In genomic region chr5:124478139-124478737, GRCh38 we compare ENCODE assay signal across 16 cellular contexts.
"Had no signal": no experiment of that assay in that cellular context is flagged by ENCODE, and none has a peak within 500 bp of the region (broad histone marks: within the 10 kb centered on the region; RNA-seq: fewer than 3 reads in every experiment).

No MANE protein-coding gene starts in this region.

- H3K27ac Mint-ChIP-seq: nephron; progenitor cell of endocrine pancreas; stimulated activated naive B cell treated with anti-CD40 and anti-IgM and Interleukin-4, amounts not matched to agents 10 μg/mL and 1 μg/mL and 100 μg/mL, for 72 hours; stimulated activated naive CD8-positive, alpha-beta T cell treated with anti-CD3 and anti-CD28 coated beads, Interleukin-15, amount 100 ng/mL, for 72 hours; type B pancreatic cell had no signal

- H3K4me1 Mint-ChIP-seq: naive B cell; stimulated activated naive B cell treated with anti-CD40 and anti-IgM and Interleukin-4, amounts not matched to agents 10 μg/mL and 1 μg/mL and 100 μg/mL, for 72 hours; stimulated activated naive CD8-positive, alpha-beta T cell treated with anti-CD3 and anti-CD28 coated beads, Interleukin-15, amount 100 ng/mL, for 72 hours had no signal

- H3K36me3 ChIP-seq: heart left ventricle, left lung, pancreas had no signal

- ATAC-seq: heart left ventricle; left lung; right cardiac atrium; stimulated activated naive B cell treated with anti-CD40 and anti-IgM and Interleukin-4, amounts not matched to agents 10 μg/mL and 1 μg/mL and 100 μg/mL, for 72 hours; stimulated activated naive CD8-positive, alpha-beta T cell treated with anti-CD3 and anti-CD28 coated beads, Interleukin-15, amount 100 ng/mL, for 72 hours had no signal

- H3K27ac ChIP-seq: coronary artery, left lung, pancreas had no signal

- H3K27me3 ChIP-seq: heart left ventricle, left lung, pancreas had no signal

- H3K36me3 Mint-ChIP-seq: naive B cell; stimulated activated naive B cell treated with anti-CD40 and anti-IgM and Interleukin-4, amounts not matched to agents 10 μg/mL and 1 μg/mL and 100 μg/mL, for 72 hours; type B pancreatic cell had no signal

- H3K4me3 Mint-ChIP-seq: naive B cell; nephron; stimulated activated naive B cell treated with anti-CD40 and anti-IgM and Interleukin-4, amounts not matched to agents 10 μg/mL and 1 μg/mL and 100 μg/mL, for 72 hours; stimulated activated naive CD8-positive, alpha-beta T cell treated with anti-CD3 and anti-CD28 coated beads, Interleukin-15, amount 100 ng/mL, for 72 hours; type B pancreatic cell had no signal

- H3K4me1 ChIP-seq: left lung had no signal

- H3K27me3 Mint-ChIP-seq: naive B cell; progenitor cell of endocrine pancreas; stimulated activated naive B cell treated with anti-CD40 and anti-IgM and Interleukin-4, amounts not matched to agents 10 μg/mL and 1 μg/mL and 100 μg/mL, for 72 hours; stimulated activated naive CD8-positive, alpha-beta T cell treated with anti-CD3 and anti-CD28 coated beads, Interleukin-15, amount 100 ng/mL, for 72 hours; type B pancreatic cell had no signal

- H3K9me3 ChIP-seq: heart left ventricle, left lung, pancreas had no signal

- H3K4me3 ChIP-seq: coronary artery, heart left ventricle, left lung, pancreas had no signal

- DNase-seq: effector CD8-positive, alpha-beta T cell; heart left ventricle; kidney glomerular epithelial cell; left lung; mesendoderm; naive B cell; occipital lobe; pancreas; right cardiac atrium; stimulated activated CD4-positive, alpha-beta T cell treated with anti-CD3 and anti-CD28 coated beads, Interleukin-4, amount 100 ng/mL, for 1 hour; stimulated activated naive B cell treated with anti-CD40 and anti-IgM and Interleukin-4, amounts not matched to agents 10 μg/mL and 1 μg/mL and 100 μg/mL, for 72 hours; stimulated activated naive CD8-positive, alpha-beta T cell treated with anti-CD3 and anti-CD28 coated beads, Interleukin-15, amount 100 ng/mL, for 72 hours had no signal

- H3K9me3 Mint-ChIP-seq: stimulated activated naive CD8-positive, alpha-beta T cell treated with anti-CD3 and anti-CD28 coated beads, Interleukin-15, amount 100 ng/mL, for 72 hours; type B pancreatic cell had no signal
